In the genomic region with DNA sequence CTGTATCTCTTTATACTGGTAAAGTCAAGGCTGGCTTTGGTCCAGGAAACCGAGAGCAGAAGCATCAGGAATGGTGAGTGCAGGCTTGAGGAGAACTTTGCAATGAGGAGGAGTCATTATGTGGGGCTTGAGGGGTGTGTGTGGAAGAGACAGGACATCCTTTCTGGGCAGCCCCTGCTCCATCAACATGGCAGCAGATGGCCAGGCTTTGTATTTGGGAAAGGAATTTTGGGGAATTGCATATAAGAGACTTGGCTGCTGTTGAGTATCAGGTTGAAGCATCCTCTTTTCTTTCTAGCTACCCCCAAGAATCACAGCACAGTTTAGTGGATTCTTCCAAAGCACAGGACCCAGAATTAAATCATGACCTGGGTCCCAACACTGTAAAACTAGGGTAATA, we compare ENCODE assay signal across 30 cellular contexts. TPM values are rescaled to one million over a fixed set of nuclear protein-coding genes. Genes with fewer than 3 reads are reported as not detected.
"Had no signal": no experiment of that assay in that cellular context is flagged by ENCODE, and none has a peak within 500 bp of the region (broad histone marks: within the 10 kb centered on the region; RNA-seq: fewer than 3 reads in every experiment).

No MANE protein-coding gene starts in this region.

- H3K9me3 ChIP-seq: adrenal gland, Peyer's patch, SJSA1, SK-N-SH had no signal

- H3K27me3 Mint-ChIP-seq: activated CD4-positive, alpha-beta T cell treated with anti-CD3 and anti-CD28 coated beads, Interleukin-2, amount 10 ng/mL, durations not matched to agents 7 days and 5 days had no signal

- H3K4me1 Mint-ChIP-seq: activated CD4-positive, alpha-beta T cell treated with anti-CD3 and anti-CD28 coated beads, Interleukin-2, amount 10 ng/mL, durations not matched to agents 7 days and 5 days had no signal

- H3K27ac ChIP-seq: adrenal gland, Peyer's patch, SJSA1 had no signal

- H3K9me3 Mint-ChIP-seq: activated CD4-positive, alpha-beta T cell treated with anti-CD3 and anti-CD28 coated beads, Interleukin-2, amount 10 ng/mL, durations not matched to agents 7 days and 5 days; activated naive CD4-positive, alpha-beta T cell treated with anti-CD3 and anti-CD28 coated beads for 36 hours; activated naive CD4-positive, alpha-beta T cell treated with anti-CD3 and anti-CD28 coated beads, Interleukin-2, amount 50 U/mL, for 72 hours; activated T-cell treated with anti-CD3 and anti-CD28 coated beads, Interleukin-2, amount 50 U/mL, for 4 hours; activated T-helper 1 cell treated with anti-CD3 and anti-CD28 coated beads, Interleukin-12 subunit alpha, Interleukin-12 subunit beta, Interleukin-2, Interleukin-4 antibody, amounts not matched to agents 30 ng/mL and 10 ng/mL and 1 ng/mL, durations not matched to agents 14 hours and 24 hours and 36 hours; brain; T-helper 1 cell treated with Interleukin-12 subunit alpha and Interleukin-12 subunit beta and Interleukin-4 antibody, amounts not matched to agents 30 μg/mL and 1 μg/mL, for 36 hours; T-helper 2 cell treated with Interferon-gamma antibody and Interleukin-4, amounts not matched to agents 5 μg/mL and 100 μg/mL, for 36 hours had no signal

- H3K4me3 ChIP-seq: adrenal gland, Peyer's patch, SJSA1 had no signal

- H3K27me3 ChIP-seq: adrenal gland, Peyer's patch, SJSA1 had no signal

- H3K36me3 Mint-ChIP-seq: activated naive CD4-positive, alpha-beta T cell treated with anti-CD3 and anti-CD28 coated beads, Interleukin-2, amount 50 U/mL, for 72 hours; brain had no signal

- H3K9ac ChIP-seq: SK-N-SH had no signal

- H3K36me3 ChIP-seq: adrenal gland, Peyer's patch, SJSA1 had no signal

- H3K4me2 ChIP-seq: SK-N-SH had no signal

- H3K4me3 Mint-ChIP-seq: activated CD4-positive, alpha-beta T cell treated with anti-CD3 and anti-CD28 coated beads, Interleukin-2, amount 10 ng/mL, durations not matched to agents 7 days and 5 days; activated CD8-positive, alpha-beta T cell treated with anti-CD3 and anti-CD28 coated beads, Interleukin-2, amount 10 ng/mL, durations not matched to agents 7 days and 5 days; activated naive CD4-positive, alpha-beta T cell treated with anti-CD3 and anti-CD28 coated beads for 36 hours; activated T-cell treated with anti-CD3 and anti-CD28 coated beads, Interleukin-2, amount 50 U/mL, for 4 hours; activated T-helper 1 cell treated with anti-CD3 and anti-CD28 coated beads, Interleukin-12 subunit alpha, Interleukin-12 subunit beta, Interleukin-2, Interleukin-4 antibody, amounts not matched to agents 30 ng/mL and 10 ng/mL and 1 ng/mL, durations not matched to agents 14 hours and 24 hours and 36 hours; T-helper 1 cell treated with Interleukin-12 subunit alpha and Interleukin-12 subunit beta and Interleukin-4 antibody, amounts not matched to agents 30 μg/mL and 1 μg/mL, for 36 hours; T-helper 2 cell treated with Interferon-gamma antibody and Interleukin-4, amounts not matched to agents 5 μg/mL and 100 μg/mL, for 36 hours had no signal

- DNase-seq: activated CD4-positive, alpha-beta T cell treated with anti-CD3 and anti-CD28 coated beads, Interleukin-2, amount 10 ng/mL, durations not matched to agents 7 days and 5 days; activated CD4-positive, alpha-beta T cell treated with anti-CD3 and anti-CD28 coated beads, Interleukin-2, amount 50 U/mL, for 48 hours; activated CD8-positive, alpha-beta T cell treated with anti-CD3 and anti-CD28 coated beads, Interleukin-2, amount 10 ng/mL, durations not matched to agents 7 days and 5 days; activated gamma-delta T cell treated with Interleukin-2 at 50 U/mL for 16 hours; activated naive CD4-positive, alpha-beta T cell treated with anti-CD3 and anti-CD28 coated beads for 36 hours; activated T-cell treated with anti-CD3 and anti-CD28 coated beads for 4 hours; activated T-cell treated with anti-CD3 and anti-CD28 coated beads, Interleukin-2, amount 50 U/mL, for 4 hours; adrenal gland; caudate nucleus; NCI-H1092 treated with DMSO at 0.1 percent for 48 hours; NCI-H1417; NCI-H187 treated with DMSO at 0.1 percent for 48 hours; NCI-H2081; NCI-H2171 treated with DMSO at 0.1 percent for 48 hours; NCI-H2227 treated with DMSO at 0.1 percent for 48 hours; NCI-H524 treated with DMSO at 0.1 percent for 48 hours; NK-92 treated with Interleukin-12 subunit alpha and Interleukin-12 subunit beta, amount 100 ng/mL, for 24 hours; PC-3; Peyer's patch; RPMI8226; SHP77 treated with DMSO at 0.1 percent for 48 hours; SK-N-SH had no signal

- H3K27ac Mint-ChIP-seq: activated CD4-positive, alpha-beta T cell treated with anti-CD3 and anti-CD28 coated beads, Interleukin-2, amount 10 ng/mL, durations not matched to agents 7 days and 5 days; activated CD8-positive, alpha-beta T cell treated with anti-CD3 and anti-CD28 coated beads, Interleukin-2, amount 10 ng/mL, durations not matched to agents 7 days and 5 days; activated naive CD4-positive, alpha-beta T cell treated with anti-CD3 and anti-CD28 coated beads for 36 hours; activated naive CD4-positive, alpha-beta T cell treated with anti-CD3 and anti-CD28 coated beads, Interleukin-2, amount 50 U/mL, for 72 hours; activated T-helper 1 cell treated with anti-CD3 and anti-CD28 coated beads, Interleukin-12 subunit alpha, Interleukin-12 subunit beta, Interleukin-2, Interleukin-4 antibody, amounts not matched to agents 30 ng/mL and 10 ng/mL and 1 ng/mL, durations not matched to agents 14 hours and 24 hours and 36 hours; T-helper 1 cell treated with Interleukin-12 subunit alpha and Interleukin-12 subunit beta and Interleukin-4 antibody, amounts not matched to agents 30 μg/mL and 1 μg/mL, for 36 hours; T-helper 2 cell treated with Interferon-gamma antibody and Interleukin-4, amounts not matched to agents 5 μg/mL and 100 μg/mL, for 36 hours had no signal

- ATAC-seq: activated CD8-positive, alpha-beta T cell treated with anti-CD3 and anti-CD28 coated beads, Interleukin-2, amount 10 ng/mL, durations not matched to agents 7 days and 5 days; activated naive CD4-positive, alpha-beta T cell treated with anti-CD3 and anti-CD28 coated beads, Interleukin-2, amount 50 U/mL, for 72 hours; activated T-cell treated with anti-CD3 and anti-CD28 coated beads, Interleukin-2, amount 50 U/mL, for 4 hours; PC-3 had no signal

- H3K4me1 ChIP-seq: adrenal gland, Peyer's patch, SJSA1 had no signal

RNA-seq across cellular contexts. Expression of a gene that starts 33.4 kb away (rescaled TPM):
- total RNA-seq: activated CD4-positive, alpha-beta T cell treated with anti-CD3 and anti-CD28 coated beads, Interleukin-2, amount 10 ng/mL, durations not matched to agents 7 days and 5 days; activated CD8-positive, alpha-beta T cell treated with anti-CD3 and anti-CD28 coated beads, Interleukin-2, amount 10 ng/mL, durations not matched to agents 7 days and 5 days; activated naive CD4-positive, alpha-beta T cell treated with anti-CD3 and anti-CD28 coated beads for 36 hours; activated naive CD4-positive, alpha-beta T cell treated with anti-CD3 and anti-CD28 coated beads, Interleukin-2, amount 50 U/mL, for 72 hours; activated T-cell treated with anti-CD3 and anti-CD28 coated beads, Interleukin-2, amount 50 U/mL, for 4 hours; activated T-helper 1 cell treated with anti-CD3 and anti-CD28 coated beads, Interleukin-12 subunit alpha, Interleukin-12 subunit beta, Interleukin-2, Interleukin-4 antibody, amounts not matched to agents 30 ng/mL and 10 ng/mL and 1 ng/mL, durations not matched to agents 14 hours and 24 hours and 36 hours; adrenal gland; M059J; NCI-H460; PC-3; Peyer's patch; SJSA1 had no signal
- polyA plus RNA-seq: adrenal gland, SK-N-SH had no signal
